ENCODE assay signal across 10 cellular contexts in genomic region chr4:186471441-186471840, GRCh38.
"Had no signal": no experiment of that assay in that cellular context is flagged by ENCODE, and none has a peak within 500 bp of the region (broad histone marks: within the 10 kb centered on the region; RNA-seq: fewer than 3 reads in every experiment).

No MANE protein-coding gene starts in this region.

- ATAC-seq: HCT116, HepG2 had no signal

- FAIRE-seq: HepG2 had no signal

- H3K4me1 Mint-ChIP-seq: IgD-negative memory B cell had no signal

- DNase-seq: GM23248, GOT3, H7, HFFc6, KG1 had no signal

- H3K4me1 ChIP-seq: HAP-1 had no signal

- H3K4me3 Mint-ChIP-seq: HFFc6, IgD-negative memory B cell had no signal

- H3K27ac ChIP-seq: GM23248, HL-60 had no signal

- H2AFZ ChIP-seq: GM23248 had no signal

- H3K9ac ChIP-seq: GM23248 had no signal

- H3K4me3 ChIP-seq: GM23248, HAP-1 had no signal

- H3K36me3 ChIP-seq: HAP-1 had no signal

- H3K9me3 Mint-ChIP-seq: HFFc6 had no signal

- H3K36me3 Mint-ChIP-seq: IgD-negative memory B cell had no signal

- H3K27me3 Mint-ChIP-seq: IgD-negative memory B cell had no signal

- H3K27ac Mint-ChIP-seq: HFFc6, IgD-negative memory B cell had no signal

- H3K9me3 ChIP-seq: HAP-1 had no signal
